In the genomic region with DNA sequence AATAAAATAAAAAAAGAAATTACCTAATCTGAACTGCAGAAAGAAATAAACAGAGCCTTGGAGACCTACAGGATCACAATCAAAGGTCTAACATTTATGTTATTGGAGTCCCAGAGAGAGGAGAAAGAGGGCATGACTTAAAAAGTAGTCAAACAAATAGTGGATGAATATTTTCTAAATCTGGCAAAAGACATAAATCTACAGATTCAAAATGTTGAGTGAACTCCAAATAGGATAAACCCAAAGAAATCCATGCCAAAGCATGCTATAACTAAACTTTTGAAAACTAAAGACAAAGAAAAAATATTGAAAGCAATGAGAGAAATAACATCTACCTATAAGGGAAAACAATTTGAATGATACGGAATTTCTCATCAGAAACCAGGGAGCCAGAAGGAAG, we compare ENCODE assay signal across 17 cellular contexts.
"Had no signal": no experiment of that assay in that cellular context is flagged by ENCODE, and none has a peak within 500 bp of the region (broad histone marks: within the 10 kb centered on the region; RNA-seq: fewer than 3 reads in every experiment).

No MANE protein-coding gene starts in this region.

- H3K4me3 ChIP-seq: stomach, suprapubic skin, testis, thoracic aorta, thyroid gland, tibial artery, tibial nerve, transverse colon, upper lobe of left lung, upper lobe of right lung, uterus, vagina had no signal

- ATAC-seq: stimulated activated effector memory CD8-positive, alpha-beta T cell treated with anti-CD3 and anti-CD28 coated beads, Interleukin-12 subunit alpha, Interleukin-12 subunit beta, amount 100 ng/mL, for 72 hours; stimulated activated memory B cell treated with anti-CD40 and anti-IgM and Interleukin-4, amounts not matched to agents 10 μg/mL and 1 μg/mL and 100 μg/mL, for 72 hours; stimulated activated naive B cell treated with anti-CD40 and anti-IgM and Interleukin-4, amounts not matched to agents 10 μg/mL and 1 μg/mL and 100 μg/mL, for 72 hours; stimulated activated naive CD8-positive, alpha-beta T cell treated with anti-CD3 and anti-CD28 coated beads, Interleukin-15, amount 100 ng/mL, for 72 hours; stimulated activated naive CD8-positive, alpha-beta T cell treated with anti-CD3 and anti-CD28 coated beads, Interleukin-15, Interleukin-2, amounts not matched to agents 100 U/mL and 50 U/mL, for 24 hours; upper lobe of right lung had no signal

- H3K4me1 ChIP-seq: stomach, suprapubic skin, testis, thyroid gland, tibial artery, tibial nerve, upper lobe of left lung, upper lobe of right lung, uterus, vagina had no signal

- H3K36me3 ChIP-seq: stomach, suprapubic skin, thoracic aorta, thyroid gland, tibial artery, tibial nerve, transverse colon, upper lobe of left lung, upper lobe of right lung, uterus, vagina had no signal

- H3K9me3 ChIP-seq: suprapubic skin, testis, thoracic aorta, thyroid gland, transverse colon, upper lobe of left lung, upper lobe of right lung, uterus, vagina had no signal

- H3K27ac ChIP-seq: stomach, suprapubic skin, testis, thoracic aorta, thyroid gland, tibial artery, tibial nerve, transverse colon, upper lobe of left lung, upper lobe of right lung, uterus, vagina had no signal
